In the genomic region with DNA sequence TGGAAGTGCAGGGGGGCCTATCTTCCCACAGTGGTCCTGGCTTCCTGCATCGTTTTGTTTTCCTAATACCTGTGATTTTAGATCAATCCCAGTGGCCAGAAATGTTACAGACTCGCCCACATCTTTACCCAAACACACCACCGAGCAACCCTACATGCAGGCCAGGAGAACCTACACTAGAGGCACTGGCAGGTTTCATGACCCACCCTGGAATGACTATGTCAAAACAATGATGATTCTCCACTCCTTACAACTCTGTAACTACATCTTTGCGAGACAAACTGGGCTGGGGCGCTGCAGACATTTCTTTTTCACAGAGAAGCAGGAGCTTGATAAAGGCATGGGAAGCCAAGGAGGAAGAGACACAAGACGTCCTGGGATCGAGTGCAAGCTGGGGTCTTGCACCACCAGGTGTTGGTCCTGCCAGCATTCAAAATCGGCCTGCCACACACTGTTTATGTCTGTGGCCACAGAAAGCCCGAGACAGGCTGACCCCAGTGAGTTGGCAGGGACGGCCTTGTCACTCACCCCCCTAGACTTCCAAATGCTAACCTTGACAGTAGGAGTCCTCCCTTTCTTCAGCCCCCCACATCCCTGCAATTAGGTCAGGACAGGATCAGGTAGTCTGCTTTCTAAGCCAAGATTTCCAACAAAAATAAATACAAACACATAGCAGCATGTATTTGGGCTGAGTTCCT, we compare ENCODE assay signal across 15 cellular contexts. TPM values are rescaled to one million over a fixed set of nuclear protein-coding genes. Genes with fewer than 3 reads are reported as not detected.
DNase-seq lines count a peak whose midpoint lies in the region; ATAC-seq and TF ChIP-seq lines count a peak whose summit lies in the region.
"Had no signal": no experiment of that assay in that cellular context is flagged by ENCODE, and none has a peak within 500 bp of the region (broad histone marks: within the 10 kb centered on the region; RNA-seq: fewer than 3 reads in every experiment).

No MANE protein-coding gene starts in this region.

- TF ChIP-seq CTCF in heart left ventricle (IDR thresholded peaks at IDR 0.05) (no peak), heart right ventricle (IDR thresholded peaks at IDR 0.05) (no peak), osteoblast (IDR thresholded peaks at IDR 0.05; ENCODE audit: extremely low read depth, low read depth, low read length) (no peak)

- H3K4me3 ChIP-seq in heart left ventricle (no peak overlapping the region), SK-N-MC (peak overlapping the region; percentile 49), heart right ventricle (no peak overlapping the region), osteoblast (ENCODE audit: insufficient read depth, low read length) (no peak overlapping the region)
- H3K4me3 ChIP-seq: GM23248 had no signal

- peaks cover 66% of the 10 kb centered on the region for H3K79me2 ChIP-seq in osteoblast (ENCODE audit: insufficient read depth, low read length)

- H3K9me3 ChIP-seq in heart left ventricle (no peaks in the 10 kb centered on the region), SK-N-MC (ENCODE audit: low read depth, low read length) (no peaks in the 10 kb centered on the region), heart right ventricle (no peaks in the 10 kb centered on the region), osteoblast (ENCODE audit: low read depth, low read length) (no peaks in the 10 kb centered on the region)

- H3K36me3 ChIP-seq in heart left ventricle (peaks cover 0 to 4% (median 0%) of the 10 kb centered on the region in 9 donors), SK-N-MC (ENCODE audit: insufficient read depth, low read length) (no peaks in the 10 kb centered on the region; the same call in 1 of the 2 replicates), heart right ventricle (peaks cover 0 to 10% (median 0%) of the 10 kb centered on the region in 9 donors), osteoblast (ENCODE audit: insufficient read depth, low read length) (peaks cover 5% of the 10 kb centered on the region)

- peaks cover 3 to 75% (median 43%) of the 10 kb centered on the region in 12 donors for H3K4me1 ChIP-seq in heart left ventricle
- peaks cover 14 to 62% (median 47%) of the 10 kb centered on the region in 9 donors for H3K4me1 ChIP-seq in heart right ventricle
- peaks cover 4% of the 10 kb centered on the region for H3K4me1 ChIP-seq in osteoblast (ENCODE audit: insufficient read depth, low read length)

- H3K27ac ChIP-seq in heart left ventricle (peak overlapping the region in 11 of 12 donors; percentile 24 to 74 (median 38)), SK-N-MC (peak overlapping the region; percentile 82), heart right ventricle (peak overlapping the region in 8 of 10 donors; percentile 23 to 70 (median 62)), temporal lobe (ENCODE audit: low read depth, low read length) (peak overlapping the region; percentile 66), osteoblast (ENCODE audit: low read depth, low read length) (no peak overlapping the region)
- H3K27ac ChIP-seq: GM23248 had no signal

- peaks cover 45% of the 10 kb centered on the region for H4K20me1 ChIP-seq in osteoblast (ENCODE audit: insufficient read depth, low read length)

- H3K9ac ChIP-seq in SK-N-MC (ENCODE audit: insufficient read length): no peak overlapping the region
- H3K9ac ChIP-seq: GM23248 had no signal

- ATAC-seq in heart left ventricle (no peak), Right ventricle myocardium inferior (no peak), heart right ventricle (peak in 1 of 8 donors; percentile 22)

- H2AFZ ChIP-seq in osteoblast (ENCODE audit: low read length): no peak overlapping the region
- H2AFZ ChIP-seq: GM23248 had no signal

- no peaks in the 10 kb centered on the region for H3K27me3 ChIP-seq in heart left ventricle
- no peaks in the 10 kb centered on the region for H3K27me3 ChIP-seq in heart right ventricle
- H3K27me3 ChIP-seq in osteoblast (ENCODE audit: insufficient read depth, low read length): no peaks in the 10 kb centered on the region

- WGBS in heart left ventricle, 4 donors: 46 to 61% (median 54%) methylated on average over 10 of the region's 10 CpGs
- 53 to 55% methylated on average over 10 of the region's 10 CpGs for WGBS in heart right ventricle, 2 donors

- DNase-seq in heart left ventricle (no peak), Right ventricle myocardium inferior (ENCODE audit: missing footprints) (no peak), SK-N-MC (ENCODE audit: low read depth, low spot score) (no peak), heart right ventricle (no peak), ecto neural progenitor cell (ENCODE audit: low spot score) (no peak), osteoblast (ENCODE audit: insufficient read length, low spot score, missing footprints) (no peak), hypothalamus (lab: John Stamatoyannopoulos, UW) (no peak)
- DNase-seq: activated CD4-positive, alpha-beta T cell treated with anti-CD3 and anti-CD28 coated beads for 1 hour; COR-L47; NCI-H146; NCI-H2227 treated with DMSO at 0.1 percent for 48 hours; SIG-M5 had no signal

- no peak overlapping the region for H3K4me2 ChIP-seq in osteoblast (ENCODE audit: insufficient read depth, low read length)

- TF ChIP-seq POLR2A in heart left ventricle (IDR thresholded peaks at IDR 0.05): no peak

- intact Hi-C loops in heart left ventricle (cut with DNase I): no loop called here
- intact Hi-C loops in Right ventricle myocardium inferior (cut with DNase I): no loop called here
- intact Hi-C loops in heart right ventricle (cut with DNase I): loop anchor here in 1 of 10 donors (2.0 kb wide), 1 partner anchor 32 kb away; the partner anchor contains the start of gene UBE2O

RNA-seq across cellular contexts. Expression of gene UBE2O, which starts 32.4 kb away (rescaled TPM):
- 10 to 100 TPM; 23.0 to 36.1 (median 31.8) TPM for total RNA-seq in heart left ventricle
- 10 to 100 TPM; 16.0 to 19.3 TPM for polyA plus RNA-seq in heart left ventricle
- 35.4 TPM for total RNA-seq in Right ventricle myocardium inferior
- 10 to 100 TPM; 31.0 to 39.0 (median 36.9) TPM for total RNA-seq in heart right ventricle
- polyA plus RNA-seq in heart right ventricle: 10 to 100 TPM in 1 of 2 donors, 1 to 10 TPM in 1; 9.1 to 22.5 TPM
- 30.7 TPM for total RNA-seq in temporal lobe
- 17.7 and 19.5 TPM in 2 replicates for total RNA-seq in osteoblast

RNA-seq across cellular contexts. Expression of gene SPHK1, which starts 36.1 kb away (rescaled TPM):
- 10 to 100 TPM in 3 of 9 donors, 1 to 10 TPM in 6; 2.6 to 13.8 (median 4.6) TPM for total RNA-seq in heart left ventricle
- 10 to 100 TPM in 1 of 2 donors, 1 to 10 TPM in 1; 2.6 to 20.5 TPM for polyA plus RNA-seq in heart left ventricle
- 2.7 TPM for total RNA-seq in Right ventricle myocardium inferior
- 10 to 100 TPM in 2 of 10 donors, 1 to 10 TPM in 8; 1.7 to 17.3 (median 3.2) TPM for total RNA-seq in heart right ventricle
- polyA plus RNA-seq in heart right ventricle: 10 to 100 TPM in 1 of 2 donors, 1 to 10 TPM in 1; 3.5 to 20.8 TPM
- total RNA-seq in temporal lobe: 2.5 TPM
- 112 and 142 TPM in 2 replicates for total RNA-seq in osteoblast

RNA-seq across cellular contexts. Expression of gene AANAT, which starts 46.9 kb away (rescaled TPM):
- total RNA-seq in heart left ventricle (not detected), Right ventricle myocardium inferior (not detected), heart right ventricle (under 1 TPM in 1 of 10 donors, not detected in 9; 0.98 TPM), temporal lobe (not detected), osteoblast (not detected in 2 replicates)
- polyA plus RNA-seq in heart left ventricle (under 1 TPM in 1 of 2 donors, not detected in 1; 0.19 TPM), heart right ventricle (under 1 TPM in 1 of 2 donors, not detected in 1; 0.73 TPM)
- total RNA-seq: GM23248; T-helper 2 cell treated with Interferon-gamma antibody and Interleukin-4, amounts not matched to agents 100 ng/mL and 5 ng/mL, for 36 hours had no signal
- polyA plus RNA-seq: GM23248 had no signal
